In the genomic region with DNA sequence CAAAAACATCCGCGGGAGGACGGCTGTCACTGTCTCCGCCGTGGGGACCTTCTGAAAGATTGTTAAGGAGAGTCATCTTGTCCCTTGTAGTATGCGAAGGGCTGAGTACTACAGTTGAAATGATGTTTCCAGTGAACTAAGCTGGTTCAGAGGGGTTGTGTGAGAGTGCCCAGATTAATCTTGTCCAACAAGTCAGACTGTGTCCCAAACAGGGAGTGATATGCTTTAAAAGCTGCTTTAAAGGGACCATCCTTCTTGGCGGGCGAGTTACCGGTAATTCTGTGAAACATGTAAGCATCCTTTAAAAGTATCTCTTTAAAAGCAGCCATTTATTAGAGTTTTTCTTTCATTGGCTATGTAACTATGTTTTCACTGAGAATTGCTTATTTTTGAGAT, we compare ENCODE assay signal across 8 cellular contexts. TPM values are rescaled to one million over a fixed set of nuclear protein-coding genes. Genes with fewer than 3 reads are reported as not detected.
DNase-seq lines count a peak whose midpoint lies in the region; ATAC-seq and TF ChIP-seq lines count a peak whose summit lies in the region.

No MANE protein-coding gene starts in this region.

- H3K9me3 Mint-ChIP-seq in T-cell = no peaks in the 10 kb centered on the region

- ATAC-seq in T-cell (replicated peaks in 1 of 4) (no peak), GM21825 (IDR thresholded peaks at IDR 0.05; ENCODE audit: unreplicated experiment) (no peak), HG03439 (IDR thresholded peaks at IDR 0.05; ENCODE audit: unreplicated experiment) (no peak), GM18517 (IDR thresholded peaks at IDR 0.05; ENCODE audit: unreplicated experiment) (no peak)

- H3K4me3 Mint-ChIP-seq in T-cell = peak overlapping the region; percentile 94 to 97 (median 95)

- H3K4me3 ChIP-seq in GM12865 (ENCODE audit: low read depth, low read length) (peak overlapping the region; percentile 99), fibroblast of the aortic adventitia (ENCODE audit: low read depth, low read length) (peak overlapping the region; percentile 97), rectal smooth muscle tissue (ENCODE audit: low read length) (peak overlapping the region; percentile 76)

- H3K27me3 Mint-ChIP-seq in T-cell = no peaks in the 10 kb centered on the region

- H3K36me3 Mint-ChIP-seq in T-cell = peaks cover 6% of the 10 kb centered on the region

- DNase-seq in GM12865 (ENCODE audit: low read depth) (no peak), T-cell (no peak), fibroblast of the aortic adventitia (ENCODE audit: low read depth) (peak; percentile 26), NCI-H446 (lab: John Stamatoyannopoulos, UW) (no peak)

- TF ChIP-seq CTCF in GM12865 (IDR thresholded peaks at IDR 0.05; ENCODE audit: insufficient read depth, low read depth, low read length, missing control alignments) (no peak), fibroblast of the aortic adventitia (IDR thresholded peaks at IDR 0.05; ENCODE audit: insufficient read depth, low read length) (no peak)

- H3K4me1 Mint-ChIP-seq in T-cell = peaks cover 34 to 39% (median 38%) of the 10 kb centered on the region in 3 donors

- H3K36me3 ChIP-seq in rectal smooth muscle tissue (ENCODE audit: control insufficient read depth, insufficient read depth, low read length) = no peaks in the 10 kb centered on the region

- no peak overlapping the region for H3K9ac ChIP-seq in rectal smooth muscle tissue (ENCODE audit: low read length)

- POLR2A ChIA-PET in T-cell (lab: Charles Lee) = no interaction called here

- H3K27ac Mint-ChIP-seq in T-cell = peak overlapping the region; percentile 94 to 96

- peaks cover 9% of the 10 kb centered on the region for H3K4me1 ChIP-seq in rectal smooth muscle tissue (ENCODE audit: control insufficient read depth, insufficient read depth, low read length)

- CTCF ChIA-PET in T-cell (lab: Charles Lee) = interaction anchor here in 1 of 2 donors (0.9 kb wide), 1 partner anchor 44 kb away, joined by 3 read pairs; no protein-coding TSS in a partner anchor

- H3K27ac ChIP-seq in rectal smooth muscle tissue (ENCODE audit: low read depth, low read length) = no peak overlapping the region

- H3K27me3 ChIP-seq in rectal smooth muscle tissue (ENCODE audit: control insufficient read depth, insufficient read depth, low read length) = no peaks in the 10 kb centered on the region

RNA-seq across cellular contexts. Expression of gene WDR20, which starts 1.1 kb away (rescaled TPM):
- total RNA-seq in T-cell (10 to 100 TPM; 38.9 to 53.1 (median 49.5) TPM), fibroblast of the aortic adventitia (ENCODE audit: low replicate concordance) (12.9 and 14.6 TPM in 2 replicates)

RNA-seq across cellular contexts. Expression of gene HSP90AA1, which starts 53.9 kb away (rescaled TPM):
- total RNA-seq in T-cell (100 to 1,000 TPM; 230 to 471 (median 263) TPM), fibroblast of the aortic adventitia (ENCODE audit: low replicate concordance) (323 and 368 TPM in 2 replicates)
